Comparison of ENCODE assay signal across 1 cellular context in genomic region chr22:30239421-30240405, GRCh38.
TF ChIP-seq lines count a peak whose summit lies in the region.

No MANE protein-coding gene starts in this region.

TF ChIP-seq in HCT116, 20 proteins besides CTCF, POLR2A, EP300 and RAD21:
- TF ChIP-seq EGR1 (IDR thresholded peaks at IDR 0.05; ENCODE audit: low read depth) (no peak), SIN3A (IDR thresholded peaks at IDR 0.05; ENCODE audit: low read depth) (0 out of 2 replicates have a peak, but pooled peaks have one; percentile 30), FOSL1 (IDR thresholded peaks at IDR 0.05; ENCODE audit: low read depth) (no peak), POLR2AphosphoS5 (IDR thresholded peaks at IDR 0.05; ENCODE audit: low read depth, low read length) (peak; percentile 62; the same call in 1 of the 2 replicates)
